In the genomic region with DNA sequence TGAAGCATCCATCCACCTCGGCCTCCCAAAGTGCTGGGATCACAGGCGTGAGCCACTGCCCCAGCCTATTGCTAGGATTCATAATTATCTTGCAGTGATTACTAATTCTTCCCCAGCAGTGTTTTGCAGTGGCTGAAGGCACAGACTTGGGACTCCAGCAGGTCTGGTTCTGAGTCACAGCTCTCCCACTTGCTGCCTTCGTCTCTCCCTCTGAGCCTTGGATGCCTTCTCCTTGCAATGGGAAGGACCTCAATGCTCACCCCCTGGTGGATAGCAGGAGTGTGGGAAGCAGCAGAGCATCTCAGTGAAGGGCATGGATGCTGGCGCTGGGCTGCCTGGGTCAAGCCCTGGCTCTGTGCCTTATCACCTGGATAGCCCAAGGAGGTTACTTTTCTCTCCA, we compare ENCODE assay signal across 1 cellular context.
TF ChIP-seq lines count a peak whose summit lies in the region.

No MANE protein-coding gene starts in this region.

TF ChIP-seq in H1, 55 proteins besides CTCF, POLR2A, EP300 and RAD21:
- TF ChIP-seq ASH2L (IDR thresholded peaks at IDR 0.05; ENCODE audit: low read length) (no peak), TBP (IDR thresholded peaks at IDR 0.05; ENCODE audit: low read depth, low read length) (no peak)
